Comparison of ENCODE assay signal across 23 cellular contexts in the genomic region with DNA sequence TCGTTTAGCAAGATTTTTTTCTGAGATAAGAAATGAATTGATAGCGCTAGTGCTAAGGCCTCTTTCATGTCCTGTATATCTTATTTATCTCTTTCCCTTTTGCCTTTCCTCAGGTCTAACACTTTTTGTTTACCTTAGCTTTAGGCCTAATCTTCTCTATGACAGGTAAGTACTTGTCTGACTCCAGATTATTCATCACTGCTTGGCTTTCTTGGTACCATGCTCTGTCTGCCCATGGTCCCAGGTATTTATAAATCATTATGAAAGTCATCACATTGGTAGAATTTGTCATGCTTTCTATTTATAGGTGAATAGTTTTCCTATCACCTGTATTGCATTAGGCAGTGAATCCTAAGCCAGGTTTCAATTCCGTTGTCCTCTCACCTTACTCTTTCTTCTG.
"Had no signal": no experiment of that assay in that cellular context is flagged by ENCODE, and none has a peak within 500 bp of the region (broad histone marks: within the 10 kb centered on the region; RNA-seq: fewer than 3 reads in every experiment).

No MANE protein-coding gene starts in this region.

- ATAC-seq: activated T-cell treated with anti-CD3 and anti-CD28 coated beads, Interleukin-2, amount 50 U/mL, for 4 hours; K562; PC-3; T-helper 17 cell had no signal

- H3K27ac Mint-ChIP-seq: activated B cell treated with CpG ODN at 0.5 μM for 24 hours; activated CD4-positive, alpha-beta memory T cell treated with anti-CD3 and anti-CD28 coated beads for 36 hours; activated CD4-positive, alpha-beta T cell treated with anti-CD3 and anti-CD28 coated beads, Interleukin-2, amount 10 ng/mL, durations not matched to agents 24 days and 14 days; activated naive CD4-positive, alpha-beta T cell treated with anti-CD3 and anti-CD28 coated beads for 36 hours; activated naive CD8-positive, alpha-beta T cell; brain; T-helper 17 cell had no signal

- H3K36me3 Mint-ChIP-seq: activated CD4-positive, alpha-beta memory T cell treated with anti-CD3 and anti-CD28 coated beads for 36 hours; activated naive CD8-positive, alpha-beta T cell; brain had no signal

- DNase-seq: activated B cell treated with CpG ODN at 0.5 μM for 24 hours; activated CD4-positive, alpha-beta memory T cell treated with anti-CD3 and anti-CD28 coated beads for 36 hours; activated CD4-positive, alpha-beta T cell treated with anti-CD3 and anti-CD28 coated beads for 1 hour; activated CD4-positive, alpha-beta T cell treated with anti-CD3 and anti-CD28 coated beads, Interleukin-2, amount 10 ng/mL, durations not matched to agents 24 days and 14 days; activated CD8-positive, alpha-beta memory T cell treated with anti-CD3 and anti-CD28 coated beads for 24 hours; activated effector memory CD4-positive, alpha-beta T cell treated with anti-CD3 and anti-CD28 coated beads, Interleukin-2, amount 50 U/mL, for 16 hours; activated naive CD4-positive, alpha-beta T cell treated with anti-CD3 and anti-CD28 coated beads for 36 hours; activated T-cell treated with anti-CD3 and anti-CD28 coated beads, Interleukin-2, amount 50 U/mL, for 4 hours; amygdala; Karpas-422; NCI-H1092; NCI-H1417; NCI-H1930; NCI-H345; NCI-H510A treated with DMSO at 0.1 percent for 48 hours; NCI-H69; PC-3; SIG-M5; T-helper 17 cell; T-helper 9 cell had no signal

- H3K4me1 Mint-ChIP-seq: activated B cell treated with CpG ODN at 0.5 μM for 24 hours; activated CD4-positive, alpha-beta T cell treated with anti-CD3 and anti-CD28 coated beads, Interleukin-2, amount 10 ng/mL, durations not matched to agents 24 days and 14 days; brain; T-helper 17 cell had no signal

- H3K4me3 Mint-ChIP-seq: activated B cell treated with CpG ODN at 0.5 μM for 24 hours; activated CD4-positive, alpha-beta memory T cell treated with anti-CD3 and anti-CD28 coated beads for 36 hours; activated CD4-positive, alpha-beta T cell treated with anti-CD3 and anti-CD28 coated beads, Interleukin-2, amount 10 ng/mL, durations not matched to agents 24 days and 14 days; activated naive CD4-positive, alpha-beta T cell treated with anti-CD3 and anti-CD28 coated beads for 36 hours; activated naive CD8-positive, alpha-beta T cell; activated T-cell treated with anti-CD3 and anti-CD28 coated beads, Interleukin-2, amount 50 U/mL, for 4 hours; brain; T-helper 17 cell had no signal

- H3K9me3 Mint-ChIP-seq: activated CD4-positive, alpha-beta memory T cell treated with anti-CD3 and anti-CD28 coated beads for 36 hours; activated CD4-positive, alpha-beta T cell treated with anti-CD3 and anti-CD28 coated beads, Interleukin-2, amount 10 ng/mL, durations not matched to agents 24 days and 14 days; activated T-cell treated with anti-CD3 and anti-CD28 coated beads, Interleukin-2, amount 50 U/mL, for 4 hours; brain had no signal

- H3K27me3 Mint-ChIP-seq: activated B cell treated with CpG ODN at 0.5 μM for 24 hours; activated CD4-positive, alpha-beta memory T cell treated with anti-CD3 and anti-CD28 coated beads for 36 hours; activated CD4-positive, alpha-beta T cell treated with anti-CD3 and anti-CD28 coated beads, Interleukin-2, amount 10 ng/mL, durations not matched to agents 24 days and 14 days; activated naive CD8-positive, alpha-beta T cell; brain; T-helper 17 cell had no signal

- H3K4me3 ChIP-seq: K562 had no signal
